In genomic region chr1:234771642-234772344, GRCh38 we compare ENCODE assay signal across 9 cellular contexts.
A peak's percentile ranks its signal among the peaks of the same experiment; 100 is the strongest.
DNase-seq lines count a peak whose midpoint lies in the region; ATAC-seq and TF ChIP-seq lines count a peak whose summit lies in the region.
"Had no signal": no experiment of that assay in that cellular context is flagged by ENCODE, and none has a peak within 500 bp of the region (broad histone marks: within the 10 kb centered on the region; RNA-seq: fewer than 3 reads in every experiment).

No MANE protein-coding gene starts in this region.

- H3K4me1 ChIP-seq in rectal smooth muscle tissue (ENCODE audit: control insufficient read depth, insufficient read depth, low read length): no peaks in the 10 kb centered on the region

- in situ Hi-C loops in brain microvascular endothelial cell (cut with HindIII; ENCODE audit: low pct_ligation_motif_present, low sequenced_read_pairs): no loop called here

- H3K9ac ChIP-seq in rectal smooth muscle tissue (ENCODE audit: low read length): no peak overlapping the region

- TF ChIP-seq CTCF in brain microvascular endothelial cell (IDR thresholded peaks at IDR 0.05; ENCODE audit: low read depth, low read length, missing control alignments): no peak

- peaks cover 4% of the 10 kb centered on the region for H3K27me3 ChIP-seq in brain microvascular endothelial cell (replicated peaks)
- no peaks in the 10 kb centered on the region for H3K27me3 ChIP-seq in rectal smooth muscle tissue (ENCODE audit: control insufficient read depth, insufficient read depth, low read length)

- ATAC-seq in HG03175 (IDR thresholded peaks at IDR 0.05; ENCODE audit: unreplicated experiment) (no peak), GM21786 (IDR thresholded peaks at IDR 0.05; ENCODE audit: unreplicated experiment) (no peak), GM18502 (IDR thresholded peaks at IDR 0.05; ENCODE audit: poor library complexity, unreplicated experiment) (no peak)

- H3K36me3 ChIP-seq in brain microvascular endothelial cell (replicated peaks) (no peaks in the 10 kb centered on the region), rectal smooth muscle tissue (ENCODE audit: control insufficient read depth, insufficient read depth, low read length) (no peaks in the 10 kb centered on the region)

- peak overlapping the region; percentile 87 for H3K27ac ChIP-seq in brain microvascular endothelial cell
- peak overlapping the region; percentile 11 for H3K27ac ChIP-seq in rectal smooth muscle tissue (ENCODE audit: low read depth, low read length)

- peak; percentile 83 for DNase-seq in DMS53 (lab: John Stamatoyannopoulos, UW)
- DNase-seq in DMS53 treated with DMSO at 0.1 percent for 48 hours (lab: John Stamatoyannopoulos, UW; ENCODE audit: unreplicated experiment): no peak
- peak; percentile 43 for DNase-seq in NCI-H2171 (lab: John Stamatoyannopoulos, UW)
- DNase-seq in brain microvascular endothelial cell: no peak

- H3K4me3 ChIP-seq in brain microvascular endothelial cell (ENCODE audit: low read depth, low read length) (no peak overlapping the region), rectal smooth muscle tissue (ENCODE audit: low read length) (no peak overlapping the region)
- H3K4me3 ChIP-seq: lung had no signal

Comparison
In these comparisons a context has a peak if more than half of its experiments do, and no peak if none do; other contexts are left out.
1. DNase-seq: peak in DMS53 (single experiment) and NCI-H2171 (single experiment); none in DMS53 treated with DMSO at 0.1 percent for 48 hours (single experiment) and brain microvascular endothelial cell (single experiment).